In genomic region chr13:27054760-27055159, GRCh38 we compare ENCODE assay signal across 23 cellular contexts.
DNase-seq lines count a peak whose midpoint lies in the region; ATAC-seq and TF ChIP-seq lines count a peak whose summit lies in the region.
"Had no signal": no experiment of that assay in that cellular context is flagged by ENCODE, and none has a peak within 500 bp of the region (broad histone marks: within the 10 kb centered on the region; RNA-seq: fewer than 3 reads in every experiment).

No MANE protein-coding gene starts in this region.

- peak overlapping the region; percentile 43 for H3K27ac Mint-ChIP-seq in activated CD8-positive, alpha-beta T cell treated with anti-CD3 and anti-CD28 coated beads, Interleukin-2, amount 10 ng/mL, durations not matched to agents 7 days and 5 days
- H3K27ac Mint-ChIP-seq in activated CD8-positive, alpha-beta T cell treated with anti-CD3 and anti-CD28 coated beads for 36 hours = no peak overlapping the region
- H3K27ac Mint-ChIP-seq: activated naive CD8-positive, alpha-beta T cell; activated T-helper 17 cell treated with anti-CD3 and anti-CD28 coated beads, Interleukin-2, amount 50 U/mL, for 72 hours; CD4-positive, alpha-beta T cell had no signal

- no peaks in the 10 kb centered on the region for H3K9me3 ChIP-seq in mesodermal cell (ENCODE audit: control insufficient read depth, low read length)
- H3K9me3 ChIP-seq in gastroesophageal sphincter = peaks cover 0 to 4% (median 0%) of the 10 kb centered on the region in 3 donors
- H3K9me3 ChIP-seq: Peyer's patch, SJCRH30, suprapubic skin had no signal

- ATAC-seq in activated CD8-positive, alpha-beta T cell treated with anti-CD3 and anti-CD28 coated beads, Interleukin-2, amount 10 ng/mL, durations not matched to agents 7 days and 5 days = peak; percentile 15
- ATAC-seq in activated CD8-positive, alpha-beta T cell treated with anti-CD3 and anti-CD28 coated beads for 36 hours = no peak
- ATAC-seq in SK-N-SH treated with all-trans-retinoic acid at 6 μM for 48 hours (peak; percentile 19), gastroesophageal sphincter (no peak), GM21825 (IDR thresholded peaks at IDR 0.05; ENCODE audit: unreplicated experiment) (no peak)
- ATAC-seq: activated T-helper 17 cell treated with anti-CD3 and anti-CD28 coated beads, Interleukin-2, amount 50 U/mL, for 72 hours had no signal

- CTCF ChIA-PET in activated CD8-positive, alpha-beta T cell treated with anti-CD3 and anti-CD28 coated beads, Interleukin-2, amount 10 ng/mL, durations not matched to agents 7 days and 5 days (lab: Charles Lee) = no interaction called here
- CTCF ChIA-PET in activated CD8-positive, alpha-beta T cell treated with anti-CD3 and anti-CD28 coated beads for 36 hours (lab: Charles Lee) = no interaction called here

- no peaks in the 10 kb centered on the region for H3K27me3 ChIP-seq in gastroesophageal sphincter
- H3K27me3 ChIP-seq: Peyer's patch, SJCRH30, suprapubic skin had no signal

- 100% methylated on average over 1 to 2 of the region's 2 CpGs for WGBS in mesodermal cell (ENCODE audit: insufficient coverage in 2 of 2), 2 experiments
- 75 to 83% methylated on average over 2 of the region's 2 CpGs for WGBS in gastroesophageal sphincter (ENCODE audit: low coverage in 1 of 2), 2 donors

- peaks cover 6% of the 10 kb centered on the region for H3K36me3 ChIP-seq in mesodermal cell (ENCODE audit: control insufficient read depth, insufficient read depth, low read length)
- H3K36me3 ChIP-seq in gastroesophageal sphincter = peaks cover 0 to 6% of the 10 kb centered on the region in 2 donors
- H3K36me3 ChIP-seq: Peyer's patch, SJCRH30, suprapubic skin had no signal

- TF ChIP-seq CTCF in activated CD8-positive, alpha-beta T cell treated with anti-CD3 and anti-CD28 coated beads for 36 hours (IDR thresholded peaks at IDR 0.05) = no peak
- no peak for TF ChIP-seq CTCF in gastroesophageal sphincter (IDR thresholded peaks at IDR 0.05)

- H3K4me3 ChIP-seq in Jurkat, Clone E6-1 (ENCODE audit: low read length) = no peak overlapping the region
- no peak overlapping the region for H3K4me3 ChIP-seq in mesodermal cell (ENCODE audit: extremely low read depth, insufficient read depth, low read length, poor library complexity, severe bottlenecking)
- H3K4me3 ChIP-seq in gastroesophageal sphincter = no peak overlapping the region
- H3K4me3 ChIP-seq: Peyer's patch, SJCRH30, skin epidermis, suprapubic skin had no signal

- H3K9me3 Mint-ChIP-seq in activated CD8-positive, alpha-beta T cell treated with anti-CD3 and anti-CD28 coated beads, Interleukin-2, amount 10 ng/mL, durations not matched to agents 7 days and 5 days (ENCODE audit: insufficient read depth) = no peaks in the 10 kb centered on the region
- no peaks in the 10 kb centered on the region for H3K9me3 Mint-ChIP-seq in activated CD8-positive, alpha-beta T cell treated with anti-CD3 and anti-CD28 coated beads for 36 hours
- H3K9me3 Mint-ChIP-seq: activated T-helper 17 cell treated with anti-CD3 and anti-CD28 coated beads, Interleukin-2, amount 50 U/mL, for 72 hours; CD4-positive, alpha-beta T cell; T-helper 1 cell treated with Interleukin-12 subunit alpha and Interleukin-12 subunit beta and Interleukin-4 antibody, amounts not matched to agents 30 μg/mL and 1 μg/mL, for 36 hours had no signal

- TF ChIP-seq EP300 in gastroesophageal sphincter (IDR thresholded peaks at IDR 0.05) = no peak

- no peak overlapping the region for H3K4me3 Mint-ChIP-seq in activated CD8-positive, alpha-beta T cell treated with anti-CD3 and anti-CD28 coated beads, Interleukin-2, amount 10 ng/mL, durations not matched to agents 7 days and 5 days
- H3K4me3 Mint-ChIP-seq in activated CD8-positive, alpha-beta T cell treated with anti-CD3 and anti-CD28 coated beads for 36 hours = no peak overlapping the region
- H3K4me3 Mint-ChIP-seq: activated naive CD8-positive, alpha-beta T cell; activated T-helper 17 cell treated with anti-CD3 and anti-CD28 coated beads, Interleukin-2, amount 50 U/mL, for 72 hours; CD4-positive, alpha-beta T cell; T-helper 1 cell treated with Interleukin-12 subunit alpha and Interleukin-12 subunit beta and Interleukin-4 antibody, amounts not matched to agents 30 μg/mL and 1 μg/mL, for 36 hours had no signal

- TF ChIP-seq POLR2A in gastroesophageal sphincter (IDR thresholded peaks at IDR 0.05) = no peak

- H3K27ac ChIP-seq in mesodermal cell (ENCODE audit: low read depth, low read length, severe bottlenecking) = peak overlapping the region; percentile 23
- peak overlapping the region in 1 of 4 donors; percentile 14 for H3K27ac ChIP-seq in gastroesophageal sphincter
- H3K27ac ChIP-seq: Peyer's patch, SJCRH30, skin epidermis, suprapubic skin had no signal

- H3K36me3 Mint-ChIP-seq in activated CD8-positive, alpha-beta T cell treated with anti-CD3 and anti-CD28 coated beads, Interleukin-2, amount 10 ng/mL, durations not matched to agents 7 days and 5 days (ENCODE audit: low read depth) = no peaks in the 10 kb centered on the region
- H3K36me3 Mint-ChIP-seq in activated CD8-positive, alpha-beta T cell treated with anti-CD3 and anti-CD28 coated beads for 36 hours (ENCODE audit: low read depth) = peaks cover 4% of the 10 kb centered on the region

- H3K27me3 Mint-ChIP-seq in activated CD8-positive, alpha-beta T cell treated with anti-CD3 and anti-CD28 coated beads, Interleukin-2, amount 10 ng/mL, durations not matched to agents 7 days and 5 days (ENCODE audit: low read depth) = no peaks in the 10 kb centered on the region
- no peaks in the 10 kb centered on the region for H3K27me3 Mint-ChIP-seq in activated CD8-positive, alpha-beta T cell treated with anti-CD3 and anti-CD28 coated beads for 36 hours
- H3K27me3 Mint-ChIP-seq: activated naive CD8-positive, alpha-beta T cell; activated T-helper 17 cell treated with anti-CD3 and anti-CD28 coated beads, Interleukin-2, amount 50 U/mL, for 72 hours; CD4-positive, alpha-beta T cell; naive B cell had no signal

- no peak for DNase-seq in activated CD8-positive, alpha-beta T cell treated with anti-CD3 and anti-CD28 coated beads, Interleukin-2, amount 10 ng/mL, durations not matched to agents 7 days and 5 days
- no peak for DNase-seq in activated CD8-positive, alpha-beta T cell treated with anti-CD3 and anti-CD28 coated beads for 36 hours
- DNase-seq in Jurkat, Clone E6-1 (ENCODE audit: low read depth, low spot score) = peak; percentile 37
- no peak for DNase-seq in HuH-7.5 (ENCODE audit: low spot score)
- DNase-seq: CD4-positive, alpha-beta T cell; foreskin melanocyte; H7; MM.1S; naive B cell; NCI-H1436 treated with DMSO at 0.1 percent for 48 hours; NCI-H510A; Peyer's patch; SJCRH30; stimulated activated CD4-positive, alpha-beta T cell treated with anti-CD3 and anti-CD28 coated beads, Interleukin-2, amount 100 ng/mL, for 24 hours had no signal

- H3K4me1 Mint-ChIP-seq in activated CD8-positive, alpha-beta T cell treated with anti-CD3 and anti-CD28 coated beads, Interleukin-2, amount 10 ng/mL, durations not matched to agents 7 days and 5 days (ENCODE audit: low read depth) = peaks cover 27% of the 10 kb centered on the region
- peaks cover 20% of the 10 kb centered on the region for H3K4me1 Mint-ChIP-seq in activated CD8-positive, alpha-beta T cell treated with anti-CD3 and anti-CD28 coated beads for 36 hours (ENCODE audit: low read depth)

- intact Hi-C loops in activated CD8-positive, alpha-beta T cell treated with anti-CD3 and anti-CD28 coated beads for 36 hours (cut with micrococcal nuclease) = no loop called here

- H3K4me1 ChIP-seq in mesodermal cell (ENCODE audit: control insufficient read depth, insufficient read depth, low read length, poor library complexity, severe bottlenecking) = peaks cover 24% of the 10 kb centered on the region
- H3K4me1 ChIP-seq in gastroesophageal sphincter = peaks cover 0 to 14% (median 6%) of the 10 kb centered on the region in 3 donors
- H3K4me1 ChIP-seq: Peyer's patch, SJCRH30 had no signal

- POLR2A ChIA-PET in activated CD8-positive, alpha-beta T cell treated with anti-CD3 and anti-CD28 coated beads, Interleukin-2, amount 10 ng/mL, durations not matched to agents 7 days and 5 days (lab: Charles Lee) = interaction anchor here (1.4 kb wide), 1 partner anchor 10 kb away, joined by 4 read pairs; no protein-coding TSS in a partner anchor
- POLR2A ChIA-PET in activated CD8-positive, alpha-beta T cell treated with anti-CD3 and anti-CD28 coated beads for 36 hours (lab: Charles Lee) = no interaction called here

TF ChIP-seq in SK-N-SH treated with all-trans-retinoic acid at 6 μM for 48 hours, 23 proteins besides CTCF, POLR2A, EP300 and RAD21 (continues in another document):
- TF ChIP-seq ZFP3 (CRISPR knock-in tag; IDR thresholded peaks at IDR 0.05) = no peak
- no peak for TF ChIP-seq ISL1 (CRISPR knock-in tag; IDR thresholded peaks at IDR 0.05)
- no peak for TF ChIP-seq ZNF70 (CRISPR knock-in tag; IDR thresholded peaks at IDR 0.05)
- TF ChIP-seq ARNTL (CRISPR knock-in tag; IDR thresholded peaks at IDR 0.05; ENCODE audit: borderline replicate concordance, low read depth) = no peak
- no peak for TF ChIP-seq POU6F1 (CRISPR knock-in tag; IDR thresholded peaks at IDR 0.05; ENCODE audit: borderline replicate concordance, low read depth)
- no peak for TF ChIP-seq ZC3H10 (CRISPR knock-in tag; IDR thresholded peaks at IDR 0.05)
- TF ChIP-seq TCF4 (CRISPR knock-in tag; IDR thresholded peaks at IDR 0.05; ENCODE audit: borderline replicate concordance) = no peak
- TF ChIP-seq CREB5 (CRISPR knock-in tag; IDR thresholded peaks at IDR 0.05; ENCODE audit: low read depth) = no peak

Comparison
In these comparisons a context has a peak if more than half of its experiments do, and no peak if none do; other contexts are left out.
1. ATAC-seq: peak in activated CD8-positive, alpha-beta T cell treated with anti-CD3 and anti-CD28 coated beads, Interleukin-2, amount 10 ng/mL, durations not matched to agents 7 days and 5 days (single experiment) and SK-N-SH treated with all-trans-retinoic acid at 6 μM for 48 hours (single experiment); none in activated CD8-positive, alpha-beta T cell treated with anti-CD3 and anti-CD28 coated beads for 36 hours (single experiment), gastroesophageal sphincter (single experiment) and GM21825 (single experiment).